ENCODE assay signal across 2 cellular contexts in genomic region chr9:135877776-135878527, GRCh38.
TF ChIP-seq lines count a peak whose summit lies in the region.

No MANE protein-coding gene starts in this region.

TF ChIP-seq in GM23338, 12 proteins besides CTCF, POLR2A, EP300 and RAD21:
- TF ChIP-seq NANOG (IDR thresholded peaks at IDR 0.05; ENCODE audit: borderline replicate concordance) (no peak), REST (IDR thresholded peaks at IDR 0.05; ENCODE audit: unreplicated experiment) (no peak), EZH2phosphoT487 (IDR thresholded peaks at IDR 0.05; ENCODE audit: unreplicated experiment) (no peak), ZNF114 (CRISPR knock-in tag; IDR thresholded peaks at IDR 0.05) (no peak), ZNF462 (CRISPR knock-in tag; IDR thresholded peaks at IDR 0.05) (no peak), ZNF331 (CRISPR knock-in tag; IDR thresholded peaks at IDR 0.05; ENCODE audit: low read depth) (no peak), CREB1 (CRISPR knock-in tag; IDR thresholded peaks at IDR 0.05; ENCODE audit: low read depth) (no peak), EZH2 (IDR thresholded peaks at IDR 0.05; ENCODE audit: low read depth, unreplicated experiment) (no peak), POLR2AphosphoS5 (IDR thresholded peaks at IDR 0.05; ENCODE audit: low read depth) (no peak), ETS1 (IDR thresholded peaks at IDR 0.05) (no peak)

TF ChIP-seq in IMR-90, 13 proteins besides CTCF, POLR2A, EP300 and RAD21:
- TF ChIP-seq ELK1 (IDR thresholded peaks at IDR 0.05; ENCODE audit: borderline replicate concordance, low read depth, low read length) (no peak), MAZ (IDR thresholded peaks at IDR 0.05; ENCODE audit: borderline replicate concordance, low read depth, low read length) (no peak), USF2 (IDR thresholded peaks at IDR 0.05; ENCODE audit: low read depth, low read length) (no peak), RFX5 (IDR thresholded peaks at IDR 0.05; ENCODE audit: low read depth, low read length) (no peak), SMC3 (IDR thresholded peaks at IDR 0.05; ENCODE audit: low read depth, low read length) (no peak), MXI1 (IDR thresholded peaks at IDR 0.05; ENCODE audit: borderline replicate concordance, low read depth, low read length) (no peak), MAFK (IDR thresholded peaks at IDR 0.05; ENCODE audit: low read depth, low read length) (no peak), RCOR1 (IDR thresholded peaks at IDR 0.05; ENCODE audit: insufficient replicate concordance, low read length) (no peak), CHD1 (IDR thresholded peaks at IDR 0.05; ENCODE audit: low read depth, low read length) (no peak), NFE2L2 (IDR thresholded peaks at IDR 0.05; ENCODE audit: low read depth, low read length) (no peak), BHLHE40 (IDR thresholded peaks at IDR 0.05; ENCODE audit: low read depth, low read length) (no peak), CEBPB (IDR thresholded peaks at IDR 0.05; ENCODE audit: low read depth, low read length) (no peak)
